25 cellular contexts compared by ENCODE assay signal in genomic region chr9:9855503-9856078, GRCh38.
A peak's percentile ranks its signal among the peaks of the same experiment; 100 is the strongest.
DNase-seq lines count a peak whose midpoint lies in the region; ATAC-seq and TF ChIP-seq lines count a peak whose summit lies in the region.
"Had no signal": no experiment of that assay in that cellular context is flagged by ENCODE, and none has a peak within 500 bp of the region (broad histone marks: within the 10 kb centered on the region; RNA-seq: fewer than 3 reads in every experiment).

No MANE protein-coding gene starts in this region.

- H3K4me3 Mint-ChIP-seq in chondrocyte (ENCODE audit: unreplicated experiment) (no peak overlapping the region), progenitor cell of endocrine pancreas (ENCODE audit: low read depth) (peak overlapping the region; percentile 37)
- H3K4me3 Mint-ChIP-seq: activated CD4-positive, alpha-beta T cell treated with anti-CD3 and anti-CD28 coated beads, Interleukin-2, amount 10 ng/mL, durations not matched to agents 7 days and 5 days; activated naive CD4-positive, alpha-beta T cell treated with anti-CD3 and anti-CD28 coated beads for 36 hours; activated T-cell treated with anti-CD3 and anti-CD28 coated beads, Interleukin-2, amount 50 U/mL, for 72 hours; nephron progenitor cell had no signal

- H3K9me3 ChIP-seq in ES-I3 (ENCODE audit: control insufficient read depth, insufficient read depth, low read length) (no peaks in the 10 kb centered on the region), right lobe of liver (no peaks in the 10 kb centered on the region)
- H3K9me3 ChIP-seq: colonic mucosa, gastroesophageal sphincter, lower lobe of right lung, sigmoid colon, stomach, tibial nerve had no signal

- WGBS in right lobe of liver (ENCODE audit: insufficient coverage, low coverage, low lambda C conversion rate, missing lambda C conversion rate): 53% methylated on average over 9 of the region's 14 CpGs

- no peak overlapping the region for H3K4me3 ChIP-seq in right lobe of liver
- H3K4me3 ChIP-seq: colonic mucosa, gastroesophageal sphincter, GM23248, lower lobe of right lung, sigmoid colon, stomach, tibial nerve had no signal

- H3K36me3 Mint-ChIP-seq in chondrocyte (ENCODE audit: low read depth) (no peaks in the 10 kb centered on the region), progenitor cell of endocrine pancreas (ENCODE audit: insufficient read depth) (no peaks in the 10 kb centered on the region)

- no peak overlapping the region for H3K27ac Mint-ChIP-seq in chondrocyte (ENCODE audit: unreplicated experiment)
- H3K27ac Mint-ChIP-seq in progenitor cell of endocrine pancreas: no peak overlapping the region
- H3K27ac Mint-ChIP-seq: activated CD4-positive, alpha-beta T cell treated with anti-CD3 and anti-CD28 coated beads, Interleukin-2, amount 10 ng/mL, durations not matched to agents 7 days and 5 days; activated naive CD4-positive, alpha-beta T cell treated with anti-CD3 and anti-CD28 coated beads for 36 hours; activated T-cell treated with anti-CD3 and anti-CD28 coated beads, Interleukin-2, amount 50 U/mL, for 72 hours; nephron progenitor cell had no signal

- intact Hi-C loops in right lobe of liver (cut with DNase I): no loop called here

- no peak overlapping the region for H3K27ac ChIP-seq in right lobe of liver
- H3K27ac ChIP-seq: colonic mucosa, gastroesophageal sphincter, GM23248, lower lobe of right lung, sigmoid colon, stomach, tibial nerve, WERI-Rb-1 had no signal

- H3K9me3 Mint-ChIP-seq in chondrocyte (ENCODE audit: low read depth) (no peaks in the 10 kb centered on the region), progenitor cell of endocrine pancreas (ENCODE audit: low read depth) (no peaks in the 10 kb centered on the region)
- H3K9me3 Mint-ChIP-seq: activated CD4-positive, alpha-beta T cell treated with anti-CD3 and anti-CD28 coated beads, Interleukin-2, amount 10 ng/mL, durations not matched to agents 7 days and 5 days; activated naive CD4-positive, alpha-beta T cell treated with anti-CD3 and anti-CD28 coated beads for 36 hours; nephron progenitor cell had no signal

- peaks cover 4% of the 10 kb centered on the region for H3K27me3 Mint-ChIP-seq in chondrocyte (ENCODE audit: low read depth)
- peaks cover 3% of the 10 kb centered on the region for H3K27me3 Mint-ChIP-seq in progenitor cell of endocrine pancreas
- H3K27me3 Mint-ChIP-seq: activated CD4-positive, alpha-beta T cell treated with anti-CD3 and anti-CD28 coated beads, Interleukin-2, amount 10 ng/mL, durations not matched to agents 7 days and 5 days had no signal

- no peaks in the 10 kb centered on the region for H3K27me3 ChIP-seq in right lobe of liver
- H3K27me3 ChIP-seq: colonic mucosa, gastroesophageal sphincter, sigmoid colon, stomach, tibial nerve had no signal

- ATAC-seq in right lobe of liver (no peak), HG02642 (IDR thresholded peaks at IDR 0.05; ENCODE audit: poor library complexity, unreplicated experiment) (no peak)
- ATAC-seq: activated T-cell treated with anti-CD3 and anti-CD28 coated beads, Interleukin-2, amount 50 U/mL, for 72 hours; gastroesophageal sphincter had no signal

- H3K36me3 ChIP-seq in ES-I3 (ENCODE audit: insufficient read depth, low read length) (no peaks in the 10 kb centered on the region), right lobe of liver (no peaks in the 10 kb centered on the region)
- H3K36me3 ChIP-seq: colonic mucosa, gastroesophageal sphincter, lower lobe of right lung, sigmoid colon, stomach, tibial nerve, WERI-Rb-1 had no signal

- H3K9ac ChIP-seq in ES-I3 (ENCODE audit: low read depth, low read length): peak overlapping the region; percentile 24; the same call in 1 of the 2 replicates
- H3K9ac ChIP-seq: GM23248 had no signal

- TF ChIP-seq POLR2A in right lobe of liver (IDR thresholded peaks at IDR 0.05): no peak

- DNase-seq in NCI-H146 (lab: John Stamatoyannopoulos, UW) (peak; percentile 86), chondrocyte (ENCODE audit: low spot score) (peak; percentile 83), progenitor cell of endocrine pancreas (ENCODE audit: low spot score, unreplicated experiment) (peak; percentile 9), right lobe of liver (no peak), occipital lobe (lab: John Stamatoyannopoulos, UW) (no peak)
- DNase-seq: activated CD4-positive, alpha-beta T cell treated with anti-CD3 and anti-CD28 coated beads, Interleukin-2, amount 10 ng/mL, durations not matched to agents 7 days and 5 days; activated naive CD4-positive, alpha-beta T cell treated with anti-CD3 and anti-CD28 coated beads for 36 hours; activated T-cell treated with anti-CD3 and anti-CD28 coated beads, Interleukin-2, amount 50 U/mL, for 72 hours; amniotic stem cell; colonic mucosa; GM23248; hippocampal formation; Kasumi-1; lower lobe of right lung; NCI-H2081; NCI-H524 treated with DMSO at 0.1 percent for 48 hours; nephron progenitor cell; sigmoid colon; stimulated activated CD4-positive, alpha-beta T cell treated with anti-CD3 and anti-CD28 coated beads, Interleukin-15, amount 100 ng/mL, for 24 hours; stomach had no signal

- H3K4me1 Mint-ChIP-seq in chondrocyte (ENCODE audit: low read depth) (peaks cover 16% of the 10 kb centered on the region), progenitor cell of endocrine pancreas (ENCODE audit: low read depth) (no peaks in the 10 kb centered on the region)
- H3K4me1 Mint-ChIP-seq: activated CD4-positive, alpha-beta T cell treated with anti-CD3 and anti-CD28 coated beads, Interleukin-2, amount 10 ng/mL, durations not matched to agents 7 days and 5 days; nephron progenitor cell had no signal

- H3K4me1 ChIP-seq in ES-I3 (ENCODE audit: insufficient read depth, low read length) (no peaks in the 10 kb centered on the region), right lobe of liver (no peaks in the 10 kb centered on the region)
- H3K4me1 ChIP-seq: colonic mucosa, gastroesophageal sphincter, lower lobe of right lung, sigmoid colon, stomach, tibial nerve had no signal

- TF ChIP-seq CTCF in chondrocyte (IDR thresholded peaks at IDR 0.05) (no peak), progenitor cell of endocrine pancreas (IDR thresholded peaks at IDR 0.05; ENCODE audit: unreplicated experiment) (no peak), right lobe of liver (IDR thresholded peaks at IDR 0.05) (no peak)

Comparison
In these comparisons a context has a peak if more than half of its experiments do, and no peak if none do; other contexts are left out.
1. DNase-seq: peak in NCI-H146 (single experiment), chondrocyte (single experiment) and progenitor cell of endocrine pancreas (single experiment); none in right lobe of liver (0 of 3) and occipital lobe (single experiment).